In the genomic region with DNA sequence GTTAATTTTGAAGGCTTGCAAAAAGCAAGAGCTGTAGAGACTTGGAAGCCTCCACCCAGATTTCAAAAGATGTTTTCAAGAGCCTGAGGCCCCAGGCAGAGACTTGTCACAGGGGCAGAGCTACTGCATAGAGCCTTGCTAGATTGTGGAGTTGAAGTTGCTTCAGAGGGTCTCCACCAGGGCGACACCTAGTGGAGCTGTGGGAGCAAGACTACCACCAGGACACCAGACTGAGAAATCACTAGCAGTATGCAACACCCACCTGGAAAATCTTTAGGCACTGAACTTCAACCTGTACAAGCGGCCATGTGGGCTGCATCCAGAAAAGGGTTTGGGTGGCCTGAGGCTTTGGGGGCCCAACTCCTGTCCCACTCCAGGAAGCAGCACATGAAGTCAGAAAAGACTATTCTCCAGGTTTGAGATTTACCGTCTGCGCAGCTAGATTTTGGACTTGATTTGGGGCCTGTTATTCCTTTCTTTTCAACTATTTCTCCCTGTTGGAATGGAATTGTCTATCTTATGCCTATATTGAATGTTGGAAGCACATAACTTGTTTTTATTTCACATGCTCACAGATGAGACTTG, we compare ENCODE assay signal across 1 cellular context.
TF ChIP-seq lines count a peak whose summit lies in the region.

No MANE protein-coding gene starts in this region.

TF ChIP-seq in HCT116, 20 proteins besides CTCF, POLR2A, EP300 and RAD21 (continued from another document):
- TF ChIP-seq, protein P1, sequence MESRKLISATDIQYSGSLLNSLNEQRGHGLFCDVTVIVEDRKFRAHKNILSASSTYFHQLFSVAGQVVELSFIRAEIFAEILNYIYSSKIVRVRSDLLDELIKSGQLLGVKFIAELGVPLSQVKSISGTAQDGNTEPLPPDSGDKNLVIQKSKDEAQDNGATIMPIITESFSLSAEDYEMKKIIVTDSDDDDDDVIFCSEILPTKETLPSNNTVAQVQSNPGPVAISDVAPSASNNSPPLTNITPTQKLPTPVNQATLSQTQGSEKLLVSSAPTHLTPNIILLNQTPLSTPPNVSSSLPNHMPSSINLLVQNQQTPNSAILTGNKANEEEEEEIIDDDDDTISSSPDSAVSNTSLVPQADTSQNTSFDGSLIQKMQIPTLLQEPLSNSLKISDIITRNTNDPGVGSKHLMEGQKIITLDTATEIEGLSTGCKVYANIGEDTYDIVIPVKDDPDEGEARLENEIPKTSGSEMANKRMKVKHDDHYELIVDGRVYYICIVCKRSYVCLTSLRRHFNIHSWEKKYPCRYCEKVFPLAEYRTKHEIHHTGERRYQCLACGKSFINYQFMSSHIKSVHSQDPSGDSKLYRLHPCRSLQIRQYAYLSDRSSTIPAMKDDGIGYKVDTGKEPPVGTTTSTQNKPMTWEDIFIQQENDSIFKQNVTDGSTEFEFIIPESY (IDR thresholded peaks at IDR 0.05; ENCODE audit: extremely low read depth, insufficient replicate concordance, low read length), result no peak
- TF ChIP-seq EZH2 (IDR thresholded peaks at IDR 0.05) (no peak), EGR1 (IDR thresholded peaks at IDR 0.05; ENCODE audit: low read depth) (no peak), JUND (IDR thresholded peaks at IDR 0.05) (no peak), CBX3 (IDR thresholded peaks at IDR 0.05; ENCODE audit: low read depth) (no peak)
- TF ChIP-seq, protein P2, sequence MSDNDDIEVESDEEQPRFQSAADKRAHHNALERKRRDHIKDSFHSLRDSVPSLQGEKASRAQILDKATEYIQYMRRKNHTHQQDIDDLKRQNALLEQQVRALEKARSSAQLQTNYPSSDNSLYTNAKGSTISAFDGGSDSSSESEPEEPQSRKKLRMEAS (IDR thresholded peaks at IDR 0.05), result no peak
- TF ChIP-seq, protein P3, sequence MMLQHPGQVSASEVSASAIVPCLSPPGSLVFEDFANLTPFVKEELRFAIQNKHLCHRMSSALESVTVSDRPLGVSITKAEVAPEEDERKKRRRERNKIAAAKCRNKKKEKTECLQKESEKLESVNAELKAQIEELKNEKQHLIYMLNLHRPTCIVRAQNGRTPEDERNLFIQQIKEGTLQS (IDR thresholded peaks at IDR 0.05), result no peak
